22 cellular contexts compared by ENCODE assay signal in genomic region chr2:191877875-191878274, GRCh38. TPM values are rescaled to one million over a fixed set of nuclear protein-coding genes. Genes with fewer than 3 reads are reported as not detected.
"Had no signal": no experiment of that assay in that cellular context is flagged by ENCODE, and none has a peak within 500 bp of the region (broad histone marks: within the 10 kb centered on the region; RNA-seq: fewer than 3 reads in every experiment).

No MANE protein-coding gene starts in this region.

- H3K27ac ChIP-seq: cardiac muscle cell, right atrium auricular region, suprapubic skin, vagina had no signal

- H3K9me3 ChIP-seq: right atrium auricular region, suprapubic skin, transverse colon, vagina had no signal

- H3K9me3 Mint-ChIP-seq: activated B cell treated with CpG ODN at 0.5 μM for 24 hours; activated CD4-positive, alpha-beta memory T cell treated with anti-CD3 and anti-CD28 coated beads, Interleukin-2, amount 10 ng/mL, durations not matched to agents 7 days and 5 days; effector memory CD8-positive, alpha-beta T cell; natural killer cell treated with Interleukin-12 subunit alpha and Interleukin-12 subunit beta and Interleukin-15 and Interleukin-18, amount 100 ng/mL, for 72 hours; stimulated activated naive CD8-positive, alpha-beta T cell treated with anti-CD3 and anti-CD28 coated beads, Interleukin-15, amount 100 ng/mL, for 72 hours; T-helper 2 cell treated with Interferon-gamma antibody and Interleukin-4, amounts not matched to agents 5 μg/mL and 100 μg/mL, for 36 hours had no signal

- H3K4me3 ChIP-seq: cardiac muscle cell, right atrium auricular region, suprapubic skin, transverse colon, vagina had no signal

- H3K4me1 Mint-ChIP-seq: activated B cell treated with CpG ODN at 0.5 μM for 24 hours; activated CD4-positive, alpha-beta memory T cell treated with anti-CD3 and anti-CD28 coated beads, Interleukin-2, amount 10 ng/mL, durations not matched to agents 7 days and 5 days; activated CD8-positive, alpha-beta memory T cell treated with anti-CD3 and anti-CD28 coated beads, Interleukin-2, amount 10 ng/mL, durations not matched to agents 7 days and 5 days; stimulated activated naive CD8-positive, alpha-beta T cell treated with anti-CD3 and anti-CD28 coated beads, Interleukin-15, amount 100 ng/mL, for 72 hours had no signal

- H3K4me3 Mint-ChIP-seq: activated B cell treated with CpG ODN at 0.5 μM for 24 hours; activated CD4-positive, alpha-beta memory T cell treated with anti-CD3 and anti-CD28 coated beads, Interleukin-2, amount 10 ng/mL, durations not matched to agents 7 days and 5 days; activated CD8-positive, alpha-beta memory T cell treated with anti-CD3 and anti-CD28 coated beads, Interleukin-2, amount 10 ng/mL, durations not matched to agents 7 days and 5 days; activated naive CD8-positive, alpha-beta T cell; effector memory CD8-positive, alpha-beta T cell; natural killer cell treated with Interleukin-12 subunit alpha and Interleukin-12 subunit beta and Interleukin-15 and Interleukin-18, amount 100 ng/mL, for 72 hours; stimulated activated naive CD8-positive, alpha-beta T cell treated with anti-CD3 and anti-CD28 coated beads, Interleukin-15, amount 100 ng/mL, for 72 hours; T-helper 2 cell treated with Interferon-gamma antibody and Interleukin-4, amounts not matched to agents 5 μg/mL and 100 μg/mL, for 36 hours had no signal

- DNase-seq: activated B cell treated with CpG ODN at 0.5 μM for 24 hours; activated CD4-positive, alpha-beta memory T cell treated with anti-CD3 and anti-CD28 coated beads, Interleukin-2, amount 10 ng/mL, durations not matched to agents 7 days and 5 days; activated CD4-positive, alpha-beta T cell treated with anti-CD3 and anti-CD28 coated beads for 4 hours; activated CD8-positive, alpha-beta memory T cell treated with anti-CD3 and anti-CD28 coated beads, Interleukin-2, amount 10 ng/mL, durations not matched to agents 7 days and 5 days; effector memory CD8-positive, alpha-beta T cell; glutamatergic neuron; hippocampal formation; left cardiac atrium; nucleus accumbens; posterior cingulate gyrus; small intestine; stimulated activated CD4-positive, alpha-beta T cell treated with anti-CD3 and anti-CD28 coated beads, Interleukin-15, amount 100 ng/mL, for 24 hours; stimulated activated CD4-positive, alpha-beta T cell treated with anti-CD3 and anti-CD28 coated beads, Interleukin-2, amount 100 ng/mL, for 48 hours; stimulated activated naive CD8-positive, alpha-beta T cell treated with anti-CD3 and anti-CD28 coated beads, Interleukin-15, amount 100 ng/mL, for 72 hours; transverse colon had no signal

- ATAC-seq: activated CD8-positive, alpha-beta memory T cell treated with anti-CD3 and anti-CD28 coated beads, Interleukin-2, amount 10 ng/mL, durations not matched to agents 7 days and 5 days; effector memory CD8-positive, alpha-beta T cell; natural killer cell treated with Interleukin-12 subunit alpha and Interleukin-12 subunit beta and Interleukin-15 and Interleukin-18, amount 100 ng/mL, for 72 hours; stimulated activated naive CD8-positive, alpha-beta T cell treated with anti-CD3 and anti-CD28 coated beads, Interleukin-15, amount 100 ng/mL, for 72 hours had no signal

- H3K4me1 ChIP-seq: right atrium auricular region, suprapubic skin, transverse colon, vagina had no signal

- H3K27ac Mint-ChIP-seq: activated B cell treated with CpG ODN at 0.5 μM for 24 hours; activated CD4-positive, alpha-beta memory T cell treated with anti-CD3 and anti-CD28 coated beads, Interleukin-2, amount 10 ng/mL, durations not matched to agents 7 days and 5 days; activated CD8-positive, alpha-beta memory T cell treated with anti-CD3 and anti-CD28 coated beads, Interleukin-2, amount 10 ng/mL, durations not matched to agents 7 days and 5 days; activated naive CD8-positive, alpha-beta T cell; effector memory CD8-positive, alpha-beta T cell; natural killer cell treated with Interleukin-12 subunit alpha and Interleukin-12 subunit beta and Interleukin-15 and Interleukin-18, amount 100 ng/mL, for 72 hours; stimulated activated naive CD8-positive, alpha-beta T cell treated with anti-CD3 and anti-CD28 coated beads, Interleukin-15, amount 100 ng/mL, for 72 hours; T-helper 2 cell treated with Interferon-gamma antibody and Interleukin-4, amounts not matched to agents 5 μg/mL and 100 μg/mL, for 36 hours had no signal

- H3K36me3 ChIP-seq: cardiac muscle cell, right atrium auricular region, suprapubic skin, transverse colon, vagina had no signal

- H3K27me3 ChIP-seq: cardiac muscle cell, right atrium auricular region, suprapubic skin, transverse colon, vagina had no signal

- H3K27me3 Mint-ChIP-seq: activated B cell treated with CpG ODN at 0.5 μM for 24 hours; activated naive CD8-positive, alpha-beta T cell had no signal

- H3K36me3 Mint-ChIP-seq: activated CD8-positive, alpha-beta memory T cell treated with anti-CD3 and anti-CD28 coated beads, Interleukin-2, amount 10 ng/mL, durations not matched to agents 7 days and 5 days; activated naive CD8-positive, alpha-beta T cell; natural killer cell treated with Interleukin-12 subunit alpha and Interleukin-12 subunit beta and Interleukin-15 and Interleukin-18, amount 100 ng/mL, for 72 hours had no signal

RNA-seq across cellular contexts. Expression of gene CAVIN2, which starts 31.0 kb away (rescaled TPM):
- total RNA-seq: activated B cell treated with CpG ODN at 0.5 μM for 24 hours; activated CD4-positive, alpha-beta memory T cell treated with anti-CD3 and anti-CD28 coated beads, Interleukin-2, amount 10 ng/mL, durations not matched to agents 7 days and 5 days; activated CD8-positive, alpha-beta memory T cell treated with anti-CD3 and anti-CD28 coated beads, Interleukin-2, amount 10 ng/mL, durations not matched to agents 7 days and 5 days; natural killer cell treated with Interleukin-12 subunit alpha and Interleukin-12 subunit beta and Interleukin-15 and Interleukin-18, amount 100 ng/mL, for 72 hours had no signal
